Comparison of ENCODE assay signal across 18 cellular contexts in genomic region chr17:63282455-63282854, GRCh38.
DNase-seq lines count a peak whose midpoint lies in the region; ATAC-seq and TF ChIP-seq lines count a peak whose summit lies in the region.
"Had no signal": no experiment of that assay in that cellular context is flagged by ENCODE, and none has a peak within 500 bp of the region (broad histone marks: within the 10 kb centered on the region; RNA-seq: fewer than 3 reads in every experiment).

No MANE protein-coding gene starts in this region.

- H3K4me3 Mint-ChIP-seq in activated B cell treated with CpG ODN at 0.5 μM for 24 hours, result peak overlapping the region; percentile 38
- H3K4me3 Mint-ChIP-seq: brain had no signal

- H3K4me1 Mint-ChIP-seq in activated B cell treated with CpG ODN at 0.5 μM for 24 hours, result peaks cover 43% of the 10 kb centered on the region

- ATAC-seq in GM18520 (IDR thresholded peaks at IDR 0.05; ENCODE audit: unreplicated experiment), result peak; percentile 53
- peak; percentile 68 for ATAC-seq in GM21528 (IDR thresholded peaks at IDR 0.05; ENCODE audit: low FRiP score, unreplicated experiment)
- ATAC-seq in HG03175 (IDR thresholded peaks at IDR 0.05; ENCODE audit: unreplicated experiment), result peak; percentile 78
- peak; percentile 47 for ATAC-seq in activated B cell treated with CpG ODN at 0.5 μM for 24 hours (ENCODE audit: low read depth)
- ATAC-seq: HCT116, K562, left cardiac atrium, pancreas had no signal

- intact Hi-C loops in activated B cell treated with CpG ODN at 0.5 μM for 24 hours (cut with micrococcal nuclease), result no loop called here

- no peak for TF ChIP-seq CTCF in activated B cell treated with CpG ODN at 0.5 μM for 24 hours (IDR thresholded peaks at IDR 0.05)

- peaks cover 21% of the 10 kb centered on the region for H3K9me3 Mint-ChIP-seq in activated B cell treated with CpG ODN at 0.5 μM for 24 hours

- peak overlapping the region; percentile 18 for H3K27ac Mint-ChIP-seq in activated B cell treated with CpG ODN at 0.5 μM for 24 hours
- H3K27ac Mint-ChIP-seq: brain had no signal

- H3K27me3 Mint-ChIP-seq in activated B cell treated with CpG ODN at 0.5 μM for 24 hours, result peaks cover 4% of the 10 kb centered on the region
- H3K27me3 Mint-ChIP-seq: brain had no signal

- POLR2A ChIA-PET in activated B cell treated with CpG ODN at 0.5 μM for 24 hours (lab: Charles Lee), result no interaction called here

- CTCF ChIA-PET in activated B cell treated with CpG ODN at 0.5 μM for 24 hours (lab: Charles Lee), result no interaction called here

- peaks cover 13% of the 10 kb centered on the region for H3K36me3 Mint-ChIP-seq in activated B cell treated with CpG ODN at 0.5 μM for 24 hours (ENCODE audit: low read depth)

- DNase-seq in activated B cell treated with CpG ODN at 0.5 μM for 24 hours, result no peak
- no peak for DNase-seq in NCI-H446 (lab: John Stamatoyannopoulos, UW)
- no peak for DNase-seq in NCI-H510A treated with DMSO at 0.1 percent for 48 hours (lab: John Stamatoyannopoulos, UW)
- no peak for DNase-seq in stimulated activated naive CD4-positive, alpha-beta T cell treated with Interleukin-2 at 50 U/mL for 16 hours (lab: John Stamatoyannopoulos, UW)
- DNase-seq: activated CD8-positive, alpha-beta memory T cell treated with anti-CD3 and anti-CD28 coated beads, Interleukin-2, amount 50 U/mL, for 48 hours; activated naive CD4-positive, alpha-beta T cell treated with anti-CD3 and anti-CD28 coated beads, Interleukin-2, amount 50 U/mL, for 16 hours; DMS153; dorsolateral prefrontal cortex; hypothalamus; left cardiac atrium; NCI-H1436 treated with DMSO at 0.1 percent for 48 hours; pancreas had no signal
